In the genomic region with DNA sequence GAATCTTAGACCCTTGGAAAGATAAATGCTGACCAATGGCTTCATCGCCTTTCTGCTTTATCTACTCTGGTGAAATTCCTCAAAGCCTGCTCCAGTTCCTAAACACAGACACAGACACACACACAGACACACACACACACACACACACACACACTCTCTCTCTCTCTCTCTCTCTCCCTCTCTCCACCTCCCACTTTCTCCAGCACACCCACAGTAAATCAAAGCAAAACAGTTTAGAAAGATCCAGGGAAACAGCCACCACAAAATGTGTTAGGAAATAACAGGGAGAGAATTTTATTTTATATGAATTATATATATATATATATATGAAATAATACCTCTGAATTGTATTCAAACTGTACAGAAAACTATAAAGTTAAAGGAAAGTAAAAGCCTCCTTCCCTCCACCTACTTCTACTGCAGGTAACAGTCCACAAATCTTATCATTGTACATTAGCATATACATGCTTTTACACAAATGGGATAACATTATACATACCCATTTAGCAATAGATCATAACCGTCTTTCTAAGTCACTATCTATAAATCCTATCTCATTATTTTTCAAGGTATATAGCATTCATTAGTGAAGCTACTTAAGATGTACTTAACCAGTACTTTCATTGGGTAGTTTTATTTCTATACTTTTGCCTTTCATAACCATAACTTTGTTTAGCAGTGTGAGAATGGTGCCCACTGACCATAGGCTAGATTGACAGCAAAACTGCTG, we compare ENCODE assay signal across 19 cellular contexts.
"Had no signal": no experiment of that assay in that cellular context is flagged by ENCODE, and none has a peak within 500 bp of the region (broad histone marks: within the 10 kb centered on the region; RNA-seq: fewer than 3 reads in every experiment).

No MANE protein-coding gene starts in this region.

- H3K36me3 ChIP-seq: brain microvascular endothelial cell, heart left ventricle, left ventricle myocardium inferior, pancreas, tibial nerve had no signal

- H3K9me3 ChIP-seq: pancreas, tibial nerve had no signal

- H3K27ac ChIP-seq: brain microvascular endothelial cell, coronary artery, heart left ventricle, left ventricle myocardium inferior, pancreas, tibial nerve had no signal

- H3K4me3 Mint-ChIP-seq: activated naive CD4-positive, alpha-beta T cell treated with anti-CD3 and anti-CD28 coated beads for 36 hours; activated T-cell treated with anti-CD3 and anti-CD28 coated beads, Interleukin-2, amount 50 U/mL, for 4 hours; central memory CD8-positive, alpha-beta T cell; natural killer cell had no signal

- H3K36me3 Mint-ChIP-seq: natural killer cell had no signal

- ATAC-seq: activated T-cell treated with anti-CD3 and anti-CD28 coated beads, Interleukin-2, amount 50 U/mL, for 4 hours had no signal

- H3K4me3 ChIP-seq: coronary artery, heart left ventricle, left ventricle myocardium inferior, pancreas, tibial nerve had no signal

- H3K27me3 Mint-ChIP-seq: central memory CD8-positive, alpha-beta T cell had no signal

- H3K9me3 Mint-ChIP-seq: activated T-cell treated with anti-CD3 and anti-CD28 coated beads, Interleukin-2, amount 50 U/mL, for 4 hours; central memory CD8-positive, alpha-beta T cell; natural killer cell had no signal

- DNase-seq: activated CD4-positive, alpha-beta T cell treated with anti-CD3 and anti-CD28 coated beads, Interleukin-2, amount 50 U/mL, for 1 hour; activated CD8-positive, alpha-beta memory T cell treated with anti-CD3 and anti-CD28 coated beads, Interleukin-2, amount 50 U/mL, for 4 hours; activated naive CD4-positive, alpha-beta T cell treated with anti-CD3 and anti-CD28 coated beads for 36 hours; activated T-cell treated with anti-CD3 and anti-CD28 coated beads, Interleukin-2, amount 50 U/mL, for 4 hours; brain microvascular endothelial cell; effector CD4-positive, alpha-beta T cell; foreskin melanocyte; heart left ventricle; left ventricle myocardium inferior; natural killer cell; pancreas; stimulated activated CD4-positive, alpha-beta T cell treated with anti-CD3 and anti-CD28 coated beads, Interleukin-1b, Interleukin-23, amount 100 ng/mL, for 48 hours; stimulated activated CD8-positive, alpha-beta memory T cell treated with anti-CD3 and anti-CD28 coated beads, Interleukin-4, amount 100 ng/mL, for 48 hours; stimulated activated naive CD4-positive, alpha-beta T cell treated with Interleukin-2 at 50 U/mL for 16 hours; T1000 had no signal

- FAIRE-seq: pancreas, urothelium cell line had no signal

- H3K4me1 ChIP-seq: pancreas had no signal

- H3K27me3 ChIP-seq: brain microvascular endothelial cell, heart left ventricle, pancreas, tibial nerve had no signal

- H3K27ac Mint-ChIP-seq: activated naive CD4-positive, alpha-beta T cell treated with anti-CD3 and anti-CD28 coated beads for 36 hours; natural killer cell had no signal
